ENCODE assay signal across 26 cellular contexts in genomic region chr2:82675186-82675585, GRCh38.
DNase-seq lines count a peak whose midpoint lies in the region; ATAC-seq and TF ChIP-seq lines count a peak whose summit lies in the region.
"Had no signal": no experiment of that assay in that cellular context is flagged by ENCODE, and none has a peak within 500 bp of the region (broad histone marks: within the 10 kb centered on the region; RNA-seq: fewer than 3 reads in every experiment).

No MANE protein-coding gene starts in this region.

- H3K27me3 Mint-ChIP-seq in chondrocyte (ENCODE audit: low read depth), result peaks cover 1% of the 10 kb centered on the region
- H3K27me3 Mint-ChIP-seq: activated naive CD8-positive, alpha-beta T cell; stimulated activated naive CD8-positive, alpha-beta T cell treated with anti-CD3 and anti-CD28 coated beads, Interleukin-15, Interleukin-2, amounts not matched to agents 100 ng/mL and 50 ng/mL, for 24 hours had no signal

- H3K9me3 Mint-ChIP-seq in chondrocyte (ENCODE audit: low read depth), result peaks cover 16% of the 10 kb centered on the region

- H3K27ac Mint-ChIP-seq in chondrocyte (ENCODE audit: unreplicated experiment), result no peak overlapping the region
- H3K27ac Mint-ChIP-seq: activated naive CD8-positive, alpha-beta T cell; activated T-cell treated with anti-CD3 and anti-CD28 coated beads, Interleukin-2, amount 50 U/mL, for 72 hours; stimulated activated naive CD8-positive, alpha-beta T cell treated with anti-CD3 and anti-CD28 coated beads, Interleukin-15, Interleukin-2, amounts not matched to agents 100 ng/mL and 50 ng/mL, for 24 hours had no signal

- H3K27ac ChIP-seq in epithelial cell of prostate, result no peak overlapping the region
- H3K27ac ChIP-seq: dorsolateral prefrontal cortex, gastrocnemius medialis, psoas muscle, transverse colon had no signal

- no peak for ATAC-seq in SK-N-SH treated with all-trans-retinoic acid at 6 μM for 48 hours
- ATAC-seq: activated CD4-positive, CD25-positive, alpha-beta regulatory T cell treated with anti-CD3 and anti-CD28 coated beads, Interleukin-2, amount 50 U/mL, for 24 hours; activated T-cell treated with anti-CD3 and anti-CD28 coated beads, Interleukin-2, amount 50 U/mL, for 72 hours; gastrocnemius medialis; HCT116; left colon; psoas muscle had no signal

- TF ChIP-seq CTCF in chondrocyte (IDR thresholded peaks at IDR 0.05), result no peak

- no peaks in the 10 kb centered on the region for H3K36me3 Mint-ChIP-seq in chondrocyte (ENCODE audit: low read depth)
- H3K36me3 Mint-ChIP-seq: activated naive CD8-positive, alpha-beta T cell had no signal

- no peak overlapping the region for H3K4me3 Mint-ChIP-seq in chondrocyte (ENCODE audit: unreplicated experiment)
- H3K4me3 Mint-ChIP-seq: activated naive CD8-positive, alpha-beta T cell; activated T-cell treated with anti-CD3 and anti-CD28 coated beads, Interleukin-2, amount 50 U/mL, for 72 hours; neural crest cell; stimulated activated naive CD8-positive, alpha-beta T cell treated with anti-CD3 and anti-CD28 coated beads, Interleukin-15, Interleukin-2, amounts not matched to agents 100 ng/mL and 50 ng/mL, for 24 hours had no signal

- H3K4me1 Mint-ChIP-seq in chondrocyte (ENCODE audit: low read depth), result no peaks in the 10 kb centered on the region
- H3K4me1 Mint-ChIP-seq: neural crest cell had no signal

- peak; percentile 20 for DNase-seq in GM04504 (ENCODE audit: low read depth)
- peak; percentile 24 for DNase-seq in RKO (ENCODE audit: low spot score)
- peak; percentile 1 for DNase-seq in epithelial cell of prostate (ENCODE audit: low read depth, low spot score)
- DNase-seq in non-pigmented ciliary epithelial cell (ENCODE audit: low read depth), result peak; percentile 30
- no peak for DNase-seq in activated CD4-positive, alpha-beta T cell treated with anti-CD3 and anti-CD28 coated beads, Interleukin-2, amount 50 U/mL, for 1 hour
- no peak for DNase-seq in chondrocyte (ENCODE audit: low spot score)
- DNase-seq in activated CD8-positive, alpha-beta memory T cell treated with anti-CD3 and anti-CD28 coated beads, Interleukin-2, amount 50 U/mL, for 48 hours, result no peak
- DNase-seq: activated T-cell treated with anti-CD3 and anti-CD28 coated beads, Interleukin-2, amount 50 U/mL, for 72 hours; dorsolateral prefrontal cortex; erythroblast; gastrocnemius medialis; left colon; NCI-H2107; NCI-H510A treated with DMSO at 0.1 percent for 48 hours; psoas muscle; RPMI8226; SK-N-SH; small intestine; stimulated activated CD4-positive, alpha-beta T cell treated with anti-CD3 and anti-CD28 coated beads, Interleukin-2, amount 100 ng/mL, for 48 hours; transverse colon had no signal

TF ChIP-seq in SK-N-SH treated with all-trans-retinoic acid at 6 μM for 48 hours, 23 proteins besides CTCF, POLR2A, EP300 and RAD21:
- TF ChIP-seq CSDC2 (CRISPR knock-in tag; IDR thresholded peaks at IDR 0.05) (no peak), ESRRG (CRISPR knock-in tag; IDR thresholded peaks at IDR 0.05) (no peak), ARNTL (CRISPR knock-in tag; IDR thresholded peaks at IDR 0.05; ENCODE audit: borderline replicate concordance, low read depth) (no peak), POU6F1 (CRISPR knock-in tag; IDR thresholded peaks at IDR 0.05; ENCODE audit: borderline replicate concordance, low read depth) (no peak)

Comparison
In these comparisons a context has a peak if more than half of its experiments do, and no peak if none do; other contexts are left out.
1. DNase-seq: peak in GM04504 (single experiment), RKO (single experiment), epithelial cell of prostate (single experiment) and non-pigmented ciliary epithelial cell (single experiment); none in activated CD4-positive, alpha-beta T cell treated with anti-CD3 and anti-CD28 coated beads, Interleukin-2, amount 50 U/mL, for 1 hour (single experiment), chondrocyte (single experiment) and activated CD8-positive, alpha-beta memory T cell treated with anti-CD3 and anti-CD28 coated beads, Interleukin-2, amount 50 U/mL, for 48 hours (single experiment).